Comparison of ENCODE assay signal across 22 cellular contexts in the genomic region with DNA sequence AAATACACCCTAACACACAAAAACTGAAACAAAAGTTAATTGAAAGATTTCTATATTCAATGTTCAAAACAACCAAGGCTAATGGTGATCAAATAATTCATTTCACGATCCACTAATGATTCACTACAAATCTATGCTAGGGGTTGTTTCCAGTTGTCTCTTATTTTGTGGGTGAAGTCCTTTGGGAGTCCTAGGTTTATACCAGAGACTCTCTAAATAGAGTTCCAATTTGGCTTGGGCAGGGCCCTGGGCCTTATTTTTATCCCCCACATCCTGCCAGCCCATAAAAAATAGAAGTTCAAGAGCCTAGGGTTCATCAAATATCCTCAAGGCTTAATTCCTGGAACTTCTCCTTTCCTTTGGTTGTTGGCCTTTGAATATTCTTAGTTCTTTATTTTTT. TPM values are rescaled to one million over a fixed set of nuclear protein-coding genes. Genes with fewer than 3 reads are reported as not detected.
"Had no signal": no experiment of that assay in that cellular context is flagged by ENCODE, and none has a peak within 500 bp of the region (broad histone marks: within the 10 kb centered on the region; RNA-seq: fewer than 3 reads in every experiment).

No MANE protein-coding gene starts in this region.

- DNase-seq: MG63, NCI-H1048, NCI-H1105, NCI-H1417, NCI-H1436 treated with DMSO at 0.1 percent for 48 hours, NCI-H1694, NCI-H187 treated with DMSO at 0.1 percent for 48 hours, NCI-H2029 treated with DMSO at 0.1 percent for 48 hours, NCI-H2107, NCI-H2227 treated with DMSO at 0.1 percent for 48 hours, NCI-H524, NCI-H69, NCI-H774, Right ventricle myocardium superior, RPMI8226, SIG-M5 had no signal

- H3K4me3 ChIP-seq: K562, MG63, SJSA1, SK-N-MC had no signal

- ATAC-seq: K562 had no signal

- H3K27me3 ChIP-seq: MG63, SJSA1 had no signal

- H3K4me1 ChIP-seq: SJSA1 had no signal

- H3K9me3 ChIP-seq: MG63, SJSA1 had no signal

- H3K27ac ChIP-seq: HL-60, SJSA1, SK-N-MC had no signal

RNA-seq across cellular contexts. Expression of a gene that starts 52.1 kb away (rescaled TPM):
- total RNA-seq: K562, NCI-H460, Right ventricle myocardium superior, SJSA1 had no signal
- polyA plus RNA-seq: IgD-negative memory B cell, K562 had no signal
